1 cellular context compared by ENCODE assay signal in the genomic region with DNA sequence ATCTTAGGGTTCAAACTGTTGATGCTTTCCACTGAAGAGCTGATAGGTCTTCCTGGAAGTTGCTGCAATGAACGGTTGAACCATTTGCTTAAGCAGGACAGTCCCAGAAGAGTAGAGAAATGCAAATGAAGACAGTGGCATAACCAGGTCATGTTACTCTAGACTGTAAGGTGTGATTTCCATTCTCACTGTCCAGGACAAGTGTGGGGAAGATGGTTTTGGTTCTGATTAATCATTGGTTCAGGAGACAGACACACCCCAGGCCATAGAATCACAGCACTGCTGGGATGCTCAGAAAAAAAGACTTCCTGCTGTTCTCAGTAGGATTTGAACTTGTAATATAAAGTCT.
TF ChIP-seq lines count a peak whose summit lies in the region.

No MANE protein-coding gene starts in this region.

TF ChIP-seq in IMR-90, 13 proteins besides CTCF, POLR2A, EP300 and RAD21 (continued from another document):
- TF ChIP-seq CHD1 (IDR thresholded peaks at IDR 0.05; ENCODE audit: low read depth, low read length) (no peak), RCOR1 (IDR thresholded peaks at IDR 0.05; ENCODE audit: insufficient replicate concordance, low read length) (no peak)
